Comparison of ENCODE assay signal across 23 cellular contexts in the genomic region with DNA sequence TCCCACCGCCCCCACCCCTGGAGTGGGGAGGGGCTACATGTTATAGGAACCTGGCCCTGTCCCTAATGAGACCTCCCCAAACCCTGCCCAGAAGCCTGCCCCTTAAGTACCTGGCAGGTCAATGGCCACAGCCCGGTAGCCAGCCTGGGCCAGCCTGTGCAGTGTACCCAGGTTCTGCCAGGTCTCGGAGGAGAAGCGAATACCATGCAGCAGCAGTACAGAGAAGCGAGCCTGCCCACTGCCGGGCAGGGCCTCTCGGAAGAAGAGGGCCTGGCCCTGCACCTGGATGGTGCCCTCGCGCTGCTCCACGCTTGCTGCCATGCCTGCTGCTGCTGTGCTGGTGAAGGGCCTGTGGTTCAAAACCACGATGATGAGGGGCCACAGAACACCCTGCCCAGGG. TPM values are rescaled to one million over a fixed set of nuclear protein-coding genes. Genes with fewer than 3 reads are reported as not detected.
DNase-seq lines count a peak whose midpoint lies in the region; ATAC-seq, FAIRE-seq and TF ChIP-seq lines count a peak whose summit lies in the region.
"Had no signal": no experiment of that assay in that cellular context is flagged by ENCODE, and none has a peak within 500 bp of the region (broad histone marks: within the 10 kb centered on the region; RNA-seq: fewer than 3 reads in every experiment).

No MANE protein-coding gene starts in this region.

- FAIRE-seq in K562 (lab: Jason Lieb, UNC): no peak
- FAIRE-seq: kidney had no signal

- H3K9me3 ChIP-seq in cardiac muscle cell (ENCODE audit: low read depth) (no peaks in the 10 kb centered on the region), K562 (replicated peaks; ENCODE audit: control insufficient read depth, insufficient read depth, low read depth, low read length) (no peaks in the 10 kb centered on the region), psoas muscle (no peaks in the 10 kb centered on the region)
- H3K9me3 ChIP-seq in CD8-positive, alpha-beta T cell (ENCODE audit: low read length): no peaks in the 10 kb centered on the region
- H3K9me3 ChIP-seq: lower lobe of right lung, MG63, sigmoid colon, suprapubic skin had no signal

- CTCF ChIA-PET in CD8-positive, alpha-beta T cell (lab: Charles Lee): interaction anchor here (1.1 to 1.8 kb wide), 2 partner anchors 11 to 29 kb away, joined by 3 to 5 read pairs; no protein-coding TSS in a partner anchor
- CTCF ChIA-PET in K562 (lab: Yijun Ruan, JAX; ENCODE audit: low intra/inter-chr PET ratio): no interaction called here

- no peaks in the 10 kb centered on the region for H3K27me3 Mint-ChIP-seq in CD8-positive, alpha-beta T cell (ENCODE audit: low read depth)

- H3K9me3 Mint-ChIP-seq in CD8-positive, alpha-beta T cell: no peaks in the 10 kb centered on the region
- H3K9me3 Mint-ChIP-seq: brain; stimulated activated naive B cell treated with anti-CD40 and anti-IgM and Interleukin-4, amounts not matched to agents 10 μg/mL and 1 μg/mL and 100 μg/mL, for 72 hours had no signal

- H3K27me3 ChIP-seq in cardiac muscle cell: no peaks in the 10 kb centered on the region
- no peaks in the 10 kb centered on the region for H3K27me3 ChIP-seq in CD8-positive, alpha-beta T cell (ENCODE audit: insufficient read depth, low read length)
- H3K27me3 ChIP-seq in K562 (ENCODE audit: control insufficient read depth in 2 of 2, insufficient read depth in 2 of 2, low read length in 2 of 2): no peaks in the 10 kb centered on the region
- no peaks in the 10 kb centered on the region for H3K27me3 ChIP-seq in psoas muscle (ENCODE audit: insufficient read depth in 3 of 3, low read length in 2 of 3)
- H3K27me3 ChIP-seq: MG63, sigmoid colon, suprapubic skin had no signal

- TF ChIP-seq POLR2A in K562 (conservative IDR thresholded peaks at IDR 0.05): no peak

- ATAC-seq in Right ventricle myocardium superior (ENCODE audit: poor library complexity) (no peak), K562 (no peak), psoas muscle (no peak), GM21723 (IDR thresholded peaks at IDR 0.05; ENCODE audit: unreplicated experiment) (no peak), GM21786 (IDR thresholded peaks at IDR 0.05; ENCODE audit: unreplicated experiment) (no peak)
- ATAC-seq in CD8-positive, alpha-beta T cell: no peak
- ATAC-seq: lower lobe of right lung; stimulated activated naive B cell treated with anti-CD40 and anti-IgM and Interleukin-4, amounts not matched to agents 10 μg/mL and 1 μg/mL and 100 μg/mL, for 72 hours had no signal

- H3K36me3 Mint-ChIP-seq in CD8-positive, alpha-beta T cell: peaks cover 11% of the 10 kb centered on the region
- H3K36me3 Mint-ChIP-seq: brain had no signal

- peaks cover 3% of the 10 kb centered on the region for H3K9me1 ChIP-seq in K562 (ENCODE audit: control insufficient read depth, insufficient read depth, low read length)

- H3K27ac Mint-ChIP-seq in CD8-positive, alpha-beta T cell: no peak overlapping the region

- H3K79me2 ChIP-seq in K562 (ENCODE audit: control insufficient read depth, insufficient read depth, low read length): peaks cover 45% of the 10 kb centered on the region

- H3K36me3 ChIP-seq in cardiac muscle cell (no peaks in the 10 kb centered on the region), K562 (ENCODE audit: control insufficient read depth, insufficient read depth, low read length) (peaks cover 38% of the 10 kb centered on the region; the same call in 1 of the 3 replicates), psoas muscle (ENCODE audit: insufficient read depth in 1 of 2, low read depth in 1 of 2) (no peaks in the 10 kb centered on the region)
- no peaks in the 10 kb centered on the region for H3K36me3 ChIP-seq in CD8-positive, alpha-beta T cell (ENCODE audit: insufficient read depth, low read length)
- H3K36me3 ChIP-seq: lower lobe of right lung, sigmoid colon, suprapubic skin had no signal

- H3K9ac ChIP-seq in K562 (ENCODE audit: insufficient read depth in 1 of 2, low read depth in 2 of 2, low read length in 2 of 2): peak overlapping the region in 1 of 2 experiments; percentile 68; a peak in 2 of 4 replicates

- H2AFZ ChIP-seq in K562 (ENCODE audit: low read depth, low read length): no peak overlapping the region

- in situ Hi-C loops in K562 (cut with MboI): no loop called here

- TF ChIP-seq RAD21 in K562 (CRISPR knock-in tag; conservative IDR thresholded peaks at IDR 0.05 in 1 of 2, IDR thresholded peaks at IDR 0.05 in 1 of 2): no peak

- POLR2A ChIA-PET in CD8-positive, alpha-beta T cell (lab: Charles Lee): no interaction called here
- POLR2A ChIA-PET in K562 (lab: Yijun Ruan, JAX): no interaction called here

- intact Hi-C loops in Right ventricle myocardium superior (cut with DNase I): no loop called here
- intact Hi-C loops in CD8-positive, alpha-beta T cell (cut with DNase I, micrococcal nuclease): loop anchor here (5.0 to 10.0 kb wide), 3 partner anchors 287 to 579 kb away; partner anchors contain the start of genes NT5DC2 (in 1 of the 2), RBM15B (in 1 of the 2) and UQCC5 (in 1 of the 2)
- intact Hi-C loops in K562 (cut with micrococcal nuclease): no loop called here
- intact Hi-C loops in psoas muscle (cut with DNase I): no loop called here

- BruUV-seq in K562 (replicated peaks; lab: Mats Ljungman, UMichigan): no TSS peak

- H3K27ac ChIP-seq in cardiac muscle cell (peak overlapping the region; percentile 24), K562 (ENCODE audit: extremely low read depth, low read depth, low read length) (no peak overlapping the region), psoas muscle (peak overlapping the region; percentile 60)
- H3K27ac ChIP-seq in CD8-positive, alpha-beta T cell (ENCODE audit: low read depth, low read length): no peak overlapping the region
- H3K27ac ChIP-seq: lower lobe of right lung, sigmoid colon, suprapubic skin had no signal

- H3K4me1 ChIP-seq in cardiac muscle cell (ENCODE audit: low read depth) (peaks cover 30% of the 10 kb centered on the region), K562 (replicated peaks in 1 of 2; ENCODE audit: control insufficient read depth in 2 of 2, insufficient read depth in 2 of 2, low read length in 2 of 2) (peaks cover 18 to 75% of the 10 kb centered on the region in 2 experiments), psoas muscle (peaks cover 37% of the 10 kb centered on the region)
- H3K4me1 ChIP-seq in CD8-positive, alpha-beta T cell (ENCODE audit: insufficient read depth, low read length): peaks cover 29% of the 10 kb centered on the region

- WGBS in K562 (ENCODE audit: insufficient coverage, low coverage, missing lambda C conversion rate): 88% methylated on average over 9 of the region's 11 CpGs
- WGBS in psoas muscle, 3 donors: 75 to 90% (median 76%) methylated on average over 11 of the region's 11 CpGs

- no peak for TF ChIP-seq EP300 in K562 (IDR thresholded peaks at IDR 0.05; ENCODE audit: low read length)

- H3K4me3 Mint-ChIP-seq in CD8-positive, alpha-beta T cell: peak overlapping the region; percentile 11
- H3K4me3 Mint-ChIP-seq: stimulated activated naive B cell treated with anti-CD40 and anti-IgM and Interleukin-4, amounts not matched to agents 10 μg/mL and 1 μg/mL and 100 μg/mL, for 72 hours had no signal

- DNase-seq in cardiac muscle cell (ENCODE audit: low read depth in 1 of 2, low spot score in 1 of 2) (no peak), Right ventricle myocardium superior (no peak), K562 (ENCODE audit: extremely low read depth in 1 of 4, low spot score in 3 of 4) (no peak), psoas muscle (no peak), NCI-H1092 treated with DMSO at 0.1 percent for 48 hours (lab: John Stamatoyannopoulos, UW) (no peak)
- DNase-seq in CD8-positive, alpha-beta T cell: peak in 1 of 7 experiments; percentile 8
- DNase-seq: activated CD4-positive, alpha-beta T cell treated with anti-CD3 and anti-CD28 coated beads, Interleukin-2, amount 50 U/mL, for 4 hours; activated CD8-positive, alpha-beta memory T cell treated with anti-CD3 and anti-CD28 coated beads, Interleukin-2, amount 50 U/mL, for 4 hours; DMS 273 treated with DMSO at 0.1 percent for 48 hours; H7; kidney; lower lobe of right lung; MG63; NCI-H2081; NCI-H748 treated with DMSO at 0.1 percent for 48 hours; sigmoid colon; stimulated activated CD4-positive, alpha-beta T cell treated with anti-CD3 and anti-CD28 coated beads, Interleukin-4, amount 100 ng/mL, for 4 hours; stimulated activated naive B cell treated with anti-CD40 and anti-IgM and Interleukin-4, amounts not matched to agents 10 μg/mL and 1 μg/mL and 100 μg/mL, for 72 hours; T-helper 1 cell had no signal

- TF ChIP-seq CTCF in cardiac muscle cell (IDR thresholded peaks at IDR 0.05; ENCODE audit: low read depth, low read length): no peak
- no peak for TF ChIP-seq CTCF in CD8-positive, alpha-beta T cell (IDR thresholded peaks at IDR 0.05)
- TF ChIP-seq CTCF in K562 (IDR thresholded peaks at IDR 0.05 in 2 of 3, conservative IDR thresholded peaks at IDR 0.05 in 1 of 3; ENCODE audit: insufficient read depth in 2 of 3, low read depth in 1 of 3, low read length in 3 of 3): no peak
- TF ChIP-seq CTCF in psoas muscle (IDR thresholded peaks at IDR 0.05): no peak

- H3K4me3 ChIP-seq in cardiac muscle cell (no peak overlapping the region), K562 (no peak overlapping the region), psoas muscle (no peak overlapping the region)
- no peak overlapping the region for H3K4me3 ChIP-seq in CD8-positive, alpha-beta T cell (ENCODE audit: low read depth, low read length)
- H3K4me3 ChIP-seq: lower lobe of right lung, MG63, sigmoid colon, suprapubic skin had no signal

- peaks cover 41% of the 10 kb centered on the region for H3K4me1 Mint-ChIP-seq in CD8-positive, alpha-beta T cell (ENCODE audit: low read depth)

- 0 out of 2 replicates have a peak, but pooled peaks cover 4% of the 10 kb centered on the region for H4K20me1 ChIP-seq in K562 (replicated peaks; ENCODE audit: control insufficient read depth, insufficient read depth, low read length)

- no peak overlapping the region for H3K4me2 ChIP-seq in K562 (ENCODE audit: insufficient read depth, low read length)

RNA-seq across cellular contexts. Expression of gene ABHD14B, which starts 2.5 kb away (rescaled TPM):
- total RNA-seq in cardiac muscle cell: 19.8 and 27.8 TPM in 2 replicates
- polyA plus RNA-seq in cardiac muscle cell: 23.3 and 29.9 TPM in 2 replicates
- 12.6 TPM for total RNA-seq in Right ventricle myocardium superior
- total RNA-seq in CD8-positive, alpha-beta T cell: 10 to 100 TPM; 44.3 to 44.4 TPM
- total RNA-seq in K562 (2011; cell fraction: chromatin; rRNA removed; ENCODE audit: low replicate concordance): 33.5 and 88.4 TPM in 2 replicates
- total RNA-seq in K562 (2011; cell fraction: nucleolus; rRNA removed): 69.5 and 79.0 TPM in 2 replicates
- 83.9 and 125 TPM in 2 replicates for total RNA-seq in K562 (2011; cell fraction: nucleoplasm; rRNA removed)
- total RNA-seq in K562 (2014; rRNA removed): 46.5 and 78.4 TPM in 2 replicates
- total RNA-seq in K562 (2014; rRNA removed; fragmentation: Illumina TruSeq; extraction: Trizol): 27.4 and 28.3 TPM in 2 replicates
- total RNA-seq in K562 (2015; rRNA removed; fragmentation: Illumina TruSeq; extraction: Trizol): 33.7 and 34.0 TPM in 2 replicates
- total RNA-seq in K562 (2021): 65.2 and 68.0 TPM in 2 replicates
- polyA plus RNA-seq in K562 (2011; rRNA removed): 107 and 114 TPM in 2 replicates
- polyA plus RNA-seq in K562 (2011; cell fraction: cytosol; rRNA removed): 153 and 233 TPM in 2 replicates
- polyA plus RNA-seq in K562 (2011; cell fraction: nucleus; rRNA removed): 82.3 and 118 TPM in 2 replicates
- polyA plus RNA-seq in K562 (2012): 58.2 and 103 TPM in 2 replicates
- polyA plus RNA-seq in K562 (2014; fragmentation: Illumina TruSeq; extraction: Trizol): 72.2 and 86.5 TPM in 2 replicates
- 10 to 100 TPM; 10.6 to 11.7 TPM for polyA plus RNA-seq in K562 (2014; fragmentation: Nextera tagmentation; extraction: Ambion mirVana)
- 80.5 and 87.3 TPM in 2 replicates for polyA plus RNA-seq in K562 (2014; rRNA removed)
- polyA minus RNA-seq in K562 (2011; rRNA and poly(A)+ RNA removed): 50.4 and 76.8 TPM in 2 replicates
- polyA minus RNA-seq in K562 (2011; cell fraction: cytosol; rRNA and poly(A)+ RNA removed): 38.9 and 39.4 TPM in 2 replicates
- 26.3 and 30.1 TPM in 2 replicates for polyA minus RNA-seq in K562 (2011; cell fraction: nucleus; rRNA and poly(A)+ RNA removed)
- 10 to 100 TPM in 3 of 4 donors, 1 to 10 TPM in 1; 9.5 to 15.9 (median 15.5) TPM for total RNA-seq in psoas muscle
- 10 to 100 TPM; 11.7 to 24.8 (median 12.3) TPM for polyA plus RNA-seq in psoas muscle

RNA-seq across cellular contexts. Expression of gene ABHD14A, which starts 3.5 kb away (rescaled TPM):
- total RNA-seq in cardiac muscle cell (56.5 and 105 TPM in 2 replicates), Right ventricle myocardium superior (27.5 TPM), K562 (2014; rRNA removed) (8.4 and 12.2 TPM in 2 replicates), K562 (2014; rRNA removed; fragmentation: Illumina TruSeq; extraction: Trizol) (1.7 and 3.3 TPM in 2 replicates), K562 (2015; rRNA removed; fragmentation: Illumina TruSeq; extraction: Trizol) (7.7 and 8.3 TPM in 2 replicates), K562 (2021) (9.4 and 10.6 TPM in 2 replicates), psoas muscle (10 to 100 TPM; 11.2 to 22.9 (median 15.4) TPM)
- polyA plus RNA-seq in cardiac muscle cell (95.9 and 104 TPM in 2 replicates), K562 (2011; rRNA removed) (6.6 and 10.5 TPM in 2 replicates), K562 (2014; fragmentation: Illumina TruSeq; extraction: Trizol) (7.1 and 8.4 TPM in 2 replicates), K562 (2014; fragmentation: Nextera tagmentation; extraction: Ambion mirVana) (1 to 10 TPM in 1 of 2 experiments, under 1 TPM in 1; 0.90 to 2.0 TPM), K562 (2014; rRNA removed) (9.6 and 14.0 TPM in 2 replicates), psoas muscle (10 to 100 TPM; 26.4 to 40.6 (median 29.1) TPM)
- total RNA-seq in CD8-positive, alpha-beta T cell: 1 to 10 TPM; 6.8 to 6.9 TPM
- total RNA-seq in K562 (2011; cell fraction: chromatin; rRNA removed; ENCODE audit: low replicate concordance): 1.7 and 7.0 TPM in 2 replicates
- 12.5 and 13.2 TPM in 2 replicates for total RNA-seq in K562 (2011; cell fraction: nucleolus; rRNA removed)
- 9.3 and 10.3 TPM in 2 replicates for total RNA-seq in K562 (2011; cell fraction: nucleoplasm; rRNA removed)
- 20.3 and 55.0 TPM in 2 replicates for polyA plus RNA-seq in K562 (2011; cell fraction: cytosol; rRNA removed)
- 5.8 and 7.5 TPM in 2 replicates for polyA plus RNA-seq in K562 (2011; cell fraction: nucleus; rRNA removed)
- 10.5 and 14.1 TPM in 2 replicates for polyA plus RNA-seq in K562 (2012)
- 1.6 and 5.7 TPM in 2 replicates for polyA minus RNA-seq in K562 (2011; rRNA and poly(A)+ RNA removed)
- polyA minus RNA-seq in K562 (2011; cell fraction: cytosol; rRNA and poly(A)+ RNA removed): 4.3 and 7.0 TPM in 2 replicates
- 0.54 and 0.78 TPM in 2 replicates for polyA minus RNA-seq in K562 (2011; cell fraction: nucleus; rRNA and poly(A)+ RNA removed)

RNA-seq across cellular contexts. Expression of gene PCBP4, which starts 4.1 kb away (rescaled TPM):
- 151 and 226 TPM in 2 replicates for total RNA-seq in cardiac muscle cell
- 114 and 122 TPM in 2 replicates for polyA plus RNA-seq in cardiac muscle cell
- 64.1 TPM for total RNA-seq in Right ventricle myocardium superior
- 10 to 100 TPM in 1 of 2 experiments, 1 to 10 TPM in 1; 9.8 to 14.7 TPM for total RNA-seq in CD8-positive, alpha-beta T cell
- total RNA-seq in K562 (2011; cell fraction: chromatin; rRNA removed; ENCODE audit: low replicate concordance): 3.7 and 14.0 TPM in 2 replicates
- 5.8 and 7.8 TPM in 2 replicates for total RNA-seq in K562 (2011; cell fraction: nucleolus; rRNA removed)
- total RNA-seq in K562 (2011; cell fraction: nucleoplasm; rRNA removed): 4.6 and 5.4 TPM in 2 replicates
- total RNA-seq in K562 (2014; rRNA removed): 4.6 and 4.9 TPM in 2 replicates
- 0.73 and 0.93 TPM in 2 replicates for total RNA-seq in K562 (2014; rRNA removed; fragmentation: Illumina TruSeq; extraction: Trizol)
- total RNA-seq in K562 (2015; rRNA removed; fragmentation: Illumina TruSeq; extraction: Trizol): 1.6 and 2.1 TPM in 2 replicates
- 4.7 and 5.7 TPM in 2 replicates for total RNA-seq in K562 (2021)
- 3.1 and 5.5 TPM in 2 replicates for polyA plus RNA-seq in K562 (2011; rRNA removed)
- 4.5 and 7.3 TPM in 2 replicates for polyA plus RNA-seq in K562 (2011; cell fraction: cytosol; rRNA removed)
- 15.9 and 21.8 TPM in 2 replicates for polyA plus RNA-seq in K562 (2011; cell fraction: nucleus; rRNA removed)
- 3.7 and 10.9 TPM in 2 replicates for polyA plus RNA-seq in K562 (2012)
- 2.6 and 4.7 TPM in 2 replicates for polyA plus RNA-seq in K562 (2014; fragmentation: Illumina TruSeq; extraction: Trizol)
- under 1 TPM; 0.06 to 0.07 TPM for polyA plus RNA-seq in K562 (2014; fragmentation: Nextera tagmentation; extraction: Ambion mirVana)
- 5.8 and 6.4 TPM in 2 replicates for polyA plus RNA-seq in K562 (2014; rRNA removed)
- 1.3 and 1.9 TPM in 2 replicates for polyA minus RNA-seq in K562 (2011; rRNA and poly(A)+ RNA removed)
- 1.4 and 1.6 TPM in 2 replicates for polyA minus RNA-seq in K562 (2011; cell fraction: cytosol; rRNA and poly(A)+ RNA removed)
- 1.9 and 3.9 TPM in 2 replicates for polyA minus RNA-seq in K562 (2011; cell fraction: nucleus; rRNA and poly(A)+ RNA removed)
- total RNA-seq in psoas muscle: 100 to 1,000 TPM; 117 to 161 (median 126) TPM
- 100 to 1,000 TPM in 1 of 3 donors, 10 to 100 TPM in 2; 36.0 to 133 (median 60.7) TPM for polyA plus RNA-seq in psoas muscle

RNA-seq across cellular contexts. Expression of gene ACY1, which starts 12.0 kb away (rescaled TPM):
- total RNA-seq in cardiac muscle cell: 87.7 and 99.7 TPM in 2 replicates
- polyA plus RNA-seq in cardiac muscle cell: 116 and 125 TPM in 2 replicates
- total RNA-seq in Right ventricle myocardium superior: 23.2 TPM
- 1 to 10 TPM; 3.8 to 4.0 TPM for total RNA-seq in CD8-positive, alpha-beta T cell
- 84.3 and 247 TPM in 2 replicates for total RNA-seq in K562 (2011; cell fraction: chromatin; rRNA removed; ENCODE audit: low replicate concordance)
- 195 and 196 TPM in 2 replicates for total RNA-seq in K562 (2011; cell fraction: nucleolus; rRNA removed)
- total RNA-seq in K562 (2011; cell fraction: nucleoplasm; rRNA removed): 130 and 134 TPM in 2 replicates
- total RNA-seq in K562 (2014; rRNA removed): 118 and 179 TPM in 2 replicates
- total RNA-seq in K562 (2014; rRNA removed; fragmentation: Illumina TruSeq; extraction: Trizol): 44.6 and 70.7 TPM in 2 replicates
- 93.2 and 96.9 TPM in 2 replicates for total RNA-seq in K562 (2015; rRNA removed; fragmentation: Illumina TruSeq; extraction: Trizol)
- 134 and 138 TPM in 2 replicates for total RNA-seq in K562 (2021)
- 104 and 144 TPM in 2 replicates for polyA plus RNA-seq in K562 (2011; rRNA removed)
- polyA plus RNA-seq in K562 (2011; cell fraction: cytosol; rRNA removed): 184 and 389 TPM in 2 replicates
- polyA plus RNA-seq in K562 (2011; cell fraction: nucleus; rRNA removed): 211 and 337 TPM in 2 replicates
- polyA plus RNA-seq in K562 (2012): 145 and 205 TPM in 2 replicates
- polyA plus RNA-seq in K562 (2014; fragmentation: Illumina TruSeq; extraction: Trizol): 123 and 129 TPM in 2 replicates
- 100 to 1,000 TPM; 179 to 195 TPM for polyA plus RNA-seq in K562 (2014; fragmentation: Nextera tagmentation; extraction: Ambion mirVana)
- polyA plus RNA-seq in K562 (2014; rRNA removed): 128 and 136 TPM in 2 replicates
- polyA minus RNA-seq in K562 (2011; rRNA and poly(A)+ RNA removed): 63.4 and 90.9 TPM in 2 replicates
- 94.5 and 118 TPM in 2 replicates for polyA minus RNA-seq in K562 (2011; cell fraction: cytosol; rRNA and poly(A)+ RNA removed)
- 79.1 and 86.7 TPM in 2 replicates for polyA minus RNA-seq in K562 (2011; cell fraction: nucleus; rRNA and poly(A)+ RNA removed)
- total RNA-seq in psoas muscle: 10 to 100 TPM; 29.4 to 56.5 (median 38.5) TPM
- 10 to 100 TPM; 19.9 to 59.3 (median 25.8) TPM for polyA plus RNA-seq in psoas muscle

RNA-seq across cellular contexts. Expression of gene GPR62, which starts 16.2 kb away (rescaled TPM):
- total RNA-seq in cardiac muscle cell (0.42 and 1.1 TPM in 2 replicates), Right ventricle myocardium superior (not detected), K562 (2014; rRNA removed) (not detected in 2 replicates), K562 (2014; rRNA removed; fragmentation: Illumina TruSeq; extraction: Trizol) (not detected in 2 replicates), K562 (2015; rRNA removed; fragmentation: Illumina TruSeq; extraction: Trizol) (not detected in 2 replicates), K562 (2021) (not detected in 2 replicates), psoas muscle (under 1 TPM; 0.16 to 0.65 (median 0.32) TPM)
- polyA plus RNA-seq in cardiac muscle cell (0.94 and 2.2 TPM in 2 replicates), K562 (2011; rRNA removed) (not detected in 2 replicates), K562 (2014; fragmentation: Illumina TruSeq; extraction: Trizol) (not detected in 2 replicates), K562 (2014; fragmentation: Nextera tagmentation; extraction: Ambion mirVana) (not detected), K562 (2014; rRNA removed) (not detected in 2 replicates), psoas muscle (under 1 TPM; 0.04 to 0.93 (median 0.07) TPM)
- not detected for total RNA-seq in CD8-positive, alpha-beta T cell
- not detected in 2 replicates for total RNA-seq in K562 (2011; cell fraction: chromatin; rRNA removed; ENCODE audit: low replicate concordance)
- total RNA-seq in K562 (2011; cell fraction: nucleolus; rRNA removed): not detected in 2 replicates
- not detected in 2 replicates for total RNA-seq in K562 (2011; cell fraction: nucleoplasm; rRNA removed)
- not detected in 2 replicates for polyA plus RNA-seq in K562 (2011; cell fraction: cytosol; rRNA removed)
- polyA plus RNA-seq in K562 (2011; cell fraction: nucleus; rRNA removed): not detected in 2 replicates
- polyA plus RNA-seq in K562 (2012): not detected in 2 replicates
- not detected in 2 replicates for polyA minus RNA-seq in K562 (2011; rRNA and poly(A)+ RNA removed)
- not detected in 2 replicates for polyA minus RNA-seq in K562 (2011; cell fraction: cytosol; rRNA and poly(A)+ RNA removed)
- not detected in 2 replicates for polyA minus RNA-seq in K562 (2011; cell fraction: nucleus; rRNA and poly(A)+ RNA removed)
- total RNA-seq: lower lobe of right lung, suprapubic skin had no signal

Comparison
In these comparisons a context has a peak if more than half of its experiments do, and no peak if none do; other contexts are left out.
1. H3K27ac ChIP-seq: peak in cardiac muscle cell (single experiment) and psoas muscle (single experiment); none in CD8-positive, alpha-beta T cell (single experiment) and K562 (single experiment).
2. intact Hi-C loops: an anchor here in CD8-positive, alpha-beta T cell (5.0 to 10.0 kb wide); none called in Right ventricle myocardium superior, K562 and psoas muscle.